9 cellular contexts compared by ENCODE assay signal in the genomic region with DNA sequence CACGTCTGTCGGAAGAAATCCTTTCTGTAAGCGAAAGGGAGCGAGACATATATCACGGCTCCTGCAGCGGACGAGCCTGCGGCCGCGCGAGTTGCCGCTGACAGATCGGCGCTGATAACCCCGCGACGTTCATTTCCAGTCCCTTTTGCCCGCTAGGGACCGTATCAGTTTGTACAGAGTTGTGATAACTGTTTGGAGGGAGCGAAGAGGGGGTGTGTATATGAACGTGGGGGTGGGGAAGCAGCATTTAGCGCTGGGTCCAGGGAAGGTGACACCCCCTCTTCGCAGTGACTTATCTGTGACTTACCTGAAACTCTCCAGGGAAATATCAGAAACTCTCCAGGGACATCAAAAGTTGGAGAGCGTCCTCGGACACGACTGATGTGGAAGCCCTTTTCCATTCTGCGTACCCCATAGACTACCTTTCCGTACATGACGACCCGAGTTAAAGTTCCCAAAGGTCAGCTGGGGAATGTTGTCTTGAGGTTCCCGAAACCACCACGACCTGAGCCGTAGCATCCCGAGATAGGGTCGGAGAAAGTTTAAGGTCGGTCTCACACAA. TPM values are rescaled to one million over a fixed set of nuclear protein-coding genes. Genes with fewer than 3 reads are reported as not detected.
DNase-seq lines count a peak whose midpoint lies in the region; ATAC-seq and TF ChIP-seq lines count a peak whose summit lies in the region.
"Had no signal": no experiment of that assay in that cellular context is flagged by ENCODE, and none has a peak within 500 bp of the region (broad histone marks: within the 10 kb centered on the region; RNA-seq: fewer than 3 reads in every experiment).

No MANE protein-coding gene starts in this region.

- H3K36me3 ChIP-seq in RWPE2 (ENCODE audit: low read depth): peaks cover 5% of the 10 kb centered on the region; the same call in 1 of the 2 replicates
- H3K36me3 ChIP-seq in parathyroid adenoma (ENCODE audit: control insufficient read depth, insufficient read depth, low read length): no peaks in the 10 kb centered on the region
- H3K36me3 ChIP-seq: neutrophil had no signal

- peak overlapping the region; percentile 55 to 79 for H3K4me3 Mint-ChIP-seq in H9

- no peak overlapping the region for H3K23ac ChIP-seq in H9 (ENCODE audit: insufficient read length, low read depth, low read length)

- no peak overlapping the region for H3K14ac ChIP-seq in H9 (ENCODE audit: insufficient read depth, low read length)

- H3K79me2 ChIP-seq in H9 (ENCODE audit: insufficient read depth, low read length): no peaks in the 10 kb centered on the region
- H3K79me2 ChIP-seq in parathyroid adenoma: no peaks in the 10 kb centered on the region

- no peak overlapping the region for H3K27ac ChIP-seq in H9 (ENCODE audit: insufficient read length, low read depth, low read length)
- no peak overlapping the region for H3K27ac ChIP-seq in RWPE2 (ENCODE audit: poor library complexity, severe bottlenecking)
- H3K27ac ChIP-seq in parathyroid adenoma: no peak overlapping the region
- H3K27ac ChIP-seq: neutrophil had no signal

- no peak overlapping the region for H2AFZ ChIP-seq in H9 (ENCODE audit: low read length)
- no peak overlapping the region for H2AFZ ChIP-seq in parathyroid adenoma

- H3K9me3 ChIP-seq in H9 (ENCODE audit: control insufficient read depth, low read depth, low read length) (no peaks in the 10 kb centered on the region), RWPE2 (ENCODE audit: severe bottlenecking) (no peaks in the 10 kb centered on the region), parathyroid adenoma (ENCODE audit: control insufficient read depth, low read length) (no peaks in the 10 kb centered on the region)
- H3K9me3 ChIP-seq: neutrophil had no signal

- no peak overlapping the region for H3K56ac ChIP-seq in H9 (ENCODE audit: insufficient read length, low read depth, low read length)

- no peak overlapping the region for H3K4ac ChIP-seq in H9 (ENCODE audit: low read depth, low read length)

- no peak for ATAC-seq in RWPE2 (ENCODE audit: low read depth)
- ATAC-seq in HG03571 (IDR thresholded peaks at IDR 0.05; ENCODE audit: unreplicated experiment): no peak
- ATAC-seq in HG03460 (IDR thresholded peaks at IDR 0.05; ENCODE audit: unreplicated experiment): no peak

- H3K9me3 Mint-ChIP-seq in H9: peaks cover 0 to 3% of the 10 kb centered on the region in 2 experiments; a peak in 2 of 5 replicates

- H4K5ac ChIP-seq in H9 (ENCODE audit: insufficient read length, low read depth, low read length): no peak overlapping the region

- H3K27me3 ChIP-seq in H9 (ENCODE audit: insufficient read depth, low read length): peaks cover 88% of the 10 kb centered on the region
- H3K27me3 ChIP-seq in RWPE2 (ENCODE audit: insufficient read depth, poor library complexity, severe bottlenecking): peaks cover 51% of the 10 kb centered on the region
- H3K27me3 ChIP-seq in parathyroid adenoma (ENCODE audit: control insufficient read depth, insufficient read depth, low read length): peaks cover 33% of the 10 kb centered on the region

- no peaks in the 10 kb centered on the region for H3K79me1 ChIP-seq in H9 (ENCODE audit: insufficient read depth, low read depth, low read length, poor library complexity, severe bottlenecking)

- H3K4me1 Mint-ChIP-seq in H9: peaks cover 31 to 39% of the 10 kb centered on the region in 2 experiments

- H3K4me3 ChIP-seq in RWPE2 (ENCODE audit: severe bottlenecking) (peak overlapping the region; percentile 7), epithelial cell of esophagus (ENCODE audit: low read length) (no peak overlapping the region), parathyroid adenoma (ENCODE audit: low read depth, low read length) (peak overlapping the region; percentile 1)

- no peak overlapping the region for H3K27ac Mint-ChIP-seq in H9

- peak; percentile 52 for DNase-seq in H9
- DNase-seq in RWPE2 (ENCODE audit: low spot score): no peak
- DNase-seq in epithelial cell of esophagus (ENCODE audit: low read depth): peak; percentile 46
- DNase-seq in T-helper 9 cell: no peak
- no peak for DNase-seq in mucosa of gallbladder (ENCODE audit: low spot score)

- H2BK5ac ChIP-seq in H9 (ENCODE audit: insufficient read length, low read length): no peak overlapping the region

- H3K4me1 ChIP-seq in H9 (ENCODE audit: insufficient read depth, low read length) (0 out of 2 replicates have a peak, but pooled peaks cover 2% of the 10 kb centered on the region), RWPE2 (ENCODE audit: insufficient read depth, poor library complexity, severe bottlenecking) (peaks cover 9% of the 10 kb centered on the region), parathyroid adenoma (no peaks in the 10 kb centered on the region)

- H3K4me2 ChIP-seq in H9 (ENCODE audit: insufficient read depth, insufficient read length, low read length): peak overlapping the region; percentile 61
- no peak overlapping the region for H3K4me2 ChIP-seq in parathyroid adenoma (ENCODE audit: low read length)

- H3K9ac ChIP-seq in H9 (ENCODE audit: extremely low read depth, insufficient read length, low read length) (no peak overlapping the region), parathyroid adenoma (no peak overlapping the region)

- no peak overlapping the region for H4K91ac ChIP-seq in H9 (ENCODE audit: insufficient read length, low read depth, low read length)

- no peak overlapping the region for H2BK12ac ChIP-seq in H9 (ENCODE audit: insufficient read length, low read depth, low read length)

- no CpG with 5 or more reads among the region's 36 CpGs for WGBS in H9 (ENCODE audit: extremely low coverage, insufficient read length, low lambda C conversion rate)

- no peaks in the 10 kb centered on the region; a peak in 1 of 7 replicates for H3K36me3 Mint-ChIP-seq in H9 (ENCODE audit: insufficient read depth in 1 of 3, low read depth in 3 of 3)

- H2BK20ac ChIP-seq in H9 (ENCODE audit: low read depth, low read length, poor library complexity, severe bottlenecking): no peak overlapping the region

- H3K23me2 ChIP-seq in H9 (ENCODE audit: insufficient read length, low read depth, low read length, poor library complexity, severe bottlenecking): peaks cover 35% of the 10 kb centered on the region

- TF ChIP-seq CTCF in H9 (conservative IDR thresholded peaks at IDR 0.05) (no peak), RWPE2 (IDR thresholded peaks at IDR 0.05; ENCODE audit: poor library complexity, severe bottlenecking) (no peak), epithelial cell of esophagus (IDR thresholded peaks at IDR 0.05; ENCODE audit: insufficient read depth, low read depth, low read length, missing control alignments) (peak; percentile 24), parathyroid adenoma (IDR thresholded peaks at IDR 0.05) (no peak)

- H3K27me3 Mint-ChIP-seq in H9 (ENCODE audit: low read depth): peaks cover 94% of the 10 kb centered on the region

- no peak overlapping the region for H4K8ac ChIP-seq in H9 (replicated peaks; ENCODE audit: insufficient read length, low read depth, low read length)

- H2BK120ac ChIP-seq in H9 (ENCODE audit: low read depth, low read length, poor library complexity, severe bottlenecking): no peak overlapping the region

- H2BK15ac ChIP-seq in H9 (ENCODE audit: low read depth, low read length): no peak overlapping the region

- no peaks in the 10 kb centered on the region for H4K20me1 ChIP-seq in H9 (ENCODE audit: control insufficient read depth, insufficient read depth, insufficient read length)

- no peak overlapping the region for H3T11ph ChIP-seq in H9 (ENCODE audit: low read length)

- H3K18ac ChIP-seq in H9 (ENCODE audit: insufficient read length, low read depth, low read length): no peak overlapping the region

- H2AK5ac ChIP-seq in H9 (ENCODE audit: insufficient read length, low read length): no peak overlapping the region

RNA-seq across cellular contexts. Expression of a gene that starts 0.9 kb away (rescaled TPM):
- 0.04 TPM in 1 of 2 replicates, not detected in the other for total RNA-seq in H9 (2021)
- 94.2 TPM for total RNA-seq in mucosa of gallbladder

Comparison
In these comparisons a context has a peak if more than half of its experiments do, and no peak if none do; other contexts are left out.
1. DNase-seq: peak in H9 (single experiment) and epithelial cell of esophagus (single experiment); none in RWPE2 (single experiment), T-helper 9 cell (single experiment) and mucosa of gallbladder (single experiment).
2. RNA of a gene that starts 0.9 kb away (total RNA-seq): 94.2 TPM in mucosa of gallbladder (single experiment); 0.04 TPM in H9; every median in the first group is over 10 times any median in the second.